23 cellular contexts compared by ENCODE assay signal in genomic region chr3:123310186-123310585, GRCh38.
"Had no signal": no experiment of that assay in that cellular context is flagged by ENCODE, and none has a peak within 500 bp of the region (broad histone marks: within the 10 kb centered on the region; RNA-seq: fewer than 3 reads in every experiment).

No MANE protein-coding gene starts in this region.

- H3K36me3 ChIP-seq: left lung, ovary, right lobe of liver, suprapubic skin, transverse colon, upper lobe of right lung, uterus had no signal

- H3K27ac ChIP-seq: left lung, ovary, right lobe of liver, suprapubic skin, transverse colon, upper lobe of right lung, uterus had no signal

- H3K9me3 Mint-ChIP-seq: memory B cell; naive B cell; natural killer cell treated with Interleukin-12 subunit alpha and Interleukin-12 subunit beta and Interleukin-15 and Interleukin-18, amount 100 ng/mL, for 72 hours; neural crest cell; stimulated activated naive CD8-positive, alpha-beta T cell treated with anti-CD3 and anti-CD28 coated beads, Interleukin-15, amount 100 ng/mL, for 72 hours had no signal

- ATAC-seq: left lung; stimulated activated naive CD8-positive, alpha-beta T cell treated with anti-CD3 and anti-CD28 coated beads, Interleukin-15, amount 100 ng/mL, for 72 hours; upper lobe of right lung had no signal

- H3K4me1 Mint-ChIP-seq: neural crest cell; stimulated activated naive CD8-positive, alpha-beta T cell treated with anti-CD3 and anti-CD28 coated beads, Interleukin-15, amount 100 ng/mL, for 72 hours had no signal

- H3K4me3 ChIP-seq: left lung, lung, ovary, right lobe of liver, suprapubic skin, transverse colon, upper lobe of right lung, uterus had no signal

- DNase-seq: cortex of kidney; effector CD4-positive, alpha-beta T cell; naive B cell; nucleus accumbens; ovary; retina; small intestine; stimulated activated CD4-positive, alpha-beta T cell treated with anti-CD3 and anti-CD28 coated beads, Interleukin-12 subunit alpha, Interleukin-12 subunit beta, amount 100 ng/mL, for 4 hours; stimulated activated CD4-positive, alpha-beta T cell treated with anti-CD3 and anti-CD28 coated beads, Interleukin-1b, Interleukin-23, amount 100 ng/mL, for 48 hours; stimulated activated CD4-positive, alpha-beta T cell treated with anti-CD3 and anti-CD28 coated beads, Interleukin-4, amount 100 ng/mL, for 1 hour; stimulated activated CD8-positive, alpha-beta memory T cell treated with anti-CD3 and anti-CD28 coated beads, Interleukin-4, amount 100 ng/mL, for 48 hours; stimulated activated naive CD4-positive, alpha-beta T cell; stimulated activated naive CD8-positive, alpha-beta T cell treated with anti-CD3 and anti-CD28 coated beads, Interleukin-15, amount 100 ng/mL, for 72 hours; transverse colon; upper lobe of right lung; uterus had no signal

- H3K9me3 ChIP-seq: left lung, ovary, right lobe of liver, suprapubic skin, transverse colon, upper lobe of right lung, uterus had no signal

- H3K27ac Mint-ChIP-seq: memory B cell; natural killer cell treated with Interleukin-12 subunit alpha and Interleukin-12 subunit beta and Interleukin-15 and Interleukin-18, amount 100 ng/mL, for 72 hours had no signal

- H3K27me3 ChIP-seq: ovary, right lobe of liver, transverse colon, upper lobe of right lung, uterus had no signal

- H3K4me1 ChIP-seq: left lung, suprapubic skin, transverse colon, upper lobe of right lung, uterus had no signal

- H3K4me3 Mint-ChIP-seq: memory B cell; naive B cell; natural killer cell treated with Interleukin-12 subunit alpha and Interleukin-12 subunit beta and Interleukin-15 and Interleukin-18, amount 100 ng/mL, for 72 hours; neural crest cell; stimulated activated naive CD8-positive, alpha-beta T cell treated with anti-CD3 and anti-CD28 coated beads, Interleukin-15, amount 100 ng/mL, for 72 hours had no signal

- H3K36me3 Mint-ChIP-seq: memory B cell; naive B cell; natural killer cell treated with Interleukin-12 subunit alpha and Interleukin-12 subunit beta and Interleukin-15 and Interleukin-18, amount 100 ng/mL, for 72 hours had no signal
